12 cellular contexts compared by ENCODE assay signal in genomic region chr13:44347905-44348304, GRCh38. TPM values are rescaled to one million over a fixed set of nuclear protein-coding genes. Genes with fewer than 3 reads are reported as not detected.
"Had no signal": no experiment of that assay in that cellular context is flagged by ENCODE, and none has a peak within 500 bp of the region (broad histone marks: within the 10 kb centered on the region; RNA-seq: fewer than 3 reads in every experiment).

No MANE protein-coding gene starts in this region.

- H3K4me1 ChIP-seq: testis had no signal

- DNase-seq: activated effector memory CD4-positive, alpha-beta T cell treated with anti-CD3 and anti-CD28 coated beads, Interleukin-2, amount 50 U/mL, for 16 hours; activated T-cell treated with anti-CD3 and anti-CD28 coated beads, Interleukin-2, amount 50 U/mL, for 24 hours; aorta; natural killer cell; nucleus accumbens; stimulated activated CD4-positive, alpha-beta T cell treated with anti-CD3 and anti-CD28 coated beads, Interleukin-4, amount 100 ng/mL, for 4 hours; stimulated activated naive CD8-positive, alpha-beta T cell treated with anti-CD3 and anti-CD28 coated beads, Interleukin-15, amount 100 ng/mL, for 72 hours; testis had no signal

- H3K9me3 Mint-ChIP-seq: activated T-cell treated with anti-CD3 and anti-CD28 coated beads, Interleukin-2, amount 50 U/mL, for 24 hours; natural killer cell; stimulated activated naive CD8-positive, alpha-beta T cell treated with anti-CD3 and anti-CD28 coated beads, Interleukin-15, amount 100 ng/mL, for 72 hours had no signal

- H3K27ac ChIP-seq: testis had no signal

- H3K4me3 Mint-ChIP-seq: activated naive CD8-positive, alpha-beta T cell; activated T-cell treated with anti-CD3 and anti-CD28 coated beads, Interleukin-2, amount 50 U/mL, for 24 hours; natural killer cell; stimulated activated naive CD8-positive, alpha-beta T cell treated with anti-CD3 and anti-CD28 coated beads, Interleukin-15, amount 100 ng/mL, for 72 hours had no signal

- H3K9me3 ChIP-seq: testis had no signal

- H3K27me3 Mint-ChIP-seq: activated naive CD8-positive, alpha-beta T cell; activated T-cell treated with anti-CD3 and anti-CD28 coated beads, Interleukin-2, amount 50 U/mL, for 24 hours; stimulated activated naive CD8-positive, alpha-beta T cell treated with anti-CD3 and anti-CD28 coated beads, Interleukin-15, amount 100 ng/mL, for 72 hours had no signal

- H3K27ac Mint-ChIP-seq: activated naive CD8-positive, alpha-beta T cell; activated T-cell treated with anti-CD3 and anti-CD28 coated beads, Interleukin-2, amount 50 U/mL, for 24 hours; natural killer cell; stimulated activated naive CD8-positive, alpha-beta T cell treated with anti-CD3 and anti-CD28 coated beads, Interleukin-15, amount 100 ng/mL, for 72 hours had no signal

- H3K27me3 ChIP-seq: testis had no signal

- H3K36me3 Mint-ChIP-seq: activated naive CD8-positive, alpha-beta T cell; natural killer cell had no signal

- H3K4me3 ChIP-seq: lung, testis had no signal

RNA-seq across cellular contexts. Expression of gene SERP2, which starts 25.7 kb away (rescaled TPM):
- total RNA-seq: endothelial cell of umbilical vein; T-helper 2 cell treated with Interferon-gamma antibody and Interleukin-4, amounts not matched to agents 100 ng/mL and 5 ng/mL, for 36 hours had no signal
